23 cellular contexts compared by ENCODE assay signal in genomic region chr10:59958882-59959281, GRCh38. TPM values are rescaled to one million over a fixed set of nuclear protein-coding genes. Genes with fewer than 3 reads are reported as not detected.
DNase-seq lines count a peak whose midpoint lies in the region; ATAC-seq, FAIRE-seq and TF ChIP-seq lines count a peak whose summit lies in the region.
"Had no signal": no experiment of that assay in that cellular context is flagged by ENCODE, and none has a peak within 500 bp of the region (broad histone marks: within the 10 kb centered on the region; RNA-seq: fewer than 3 reads in every experiment).

No MANE protein-coding gene starts in this region.

- H3K4me3 Mint-ChIP-seq in activated CD4-positive, alpha-beta T cell treated with anti-CD3 and anti-CD28 coated beads, Interleukin-2, amount 10 ng/mL, durations not matched to agents 24 days and 14 days, result no peak overlapping the region
- no peak overlapping the region for H3K4me3 Mint-ChIP-seq in activated T-helper 2 cell treated with anti-CD3 and anti-CD28 coated beads, Interferon-gamma antibody, Interleukin-2, Interleukin-4, amounts not matched to agents 10 μg/mL and 5 μg/mL and 100 μg/mL, durations not matched to agents 14 hours and 24 hours and 36 hours (ENCODE audit: low read depth)
- H3K4me3 Mint-ChIP-seq: B cell; CD4-positive, CD25-positive, alpha-beta regulatory T cell; CD8-positive, alpha-beta T cell; HFFc6 had no signal

- H3K27ac Mint-ChIP-seq in activated CD4-positive, alpha-beta T cell treated with anti-CD3 and anti-CD28 coated beads, Interleukin-2, amount 10 ng/mL, durations not matched to agents 24 days and 14 days, result no peak overlapping the region
- no peak overlapping the region for H3K27ac Mint-ChIP-seq in activated T-helper 2 cell treated with anti-CD3 and anti-CD28 coated beads, Interferon-gamma antibody, Interleukin-2, Interleukin-4, amounts not matched to agents 10 μg/mL and 5 μg/mL and 100 μg/mL, durations not matched to agents 14 hours and 24 hours and 36 hours
- H3K27ac Mint-ChIP-seq: B cell; CD4-positive, CD25-positive, alpha-beta regulatory T cell; CD8-positive, alpha-beta T cell; HFFc6 had no signal

- no peak overlapping the region for H2BK12ac ChIP-seq in H1 (ENCODE audit: low read depth, low read length)
- H2BK12ac ChIP-seq in neuronal stem cell (ENCODE audit: low read length), result no peak overlapping the region

- no peaks in the 10 kb centered on the region for H4K20me1 ChIP-seq in H1 (replicated peaks in 1 of 2; ENCODE audit: control insufficient read depth in 1 of 2, insufficient read depth in 2 of 2, low read length in 2 of 2)
- H4K20me1 ChIP-seq: BLaER1 had no signal

- 87% methylated on average over 5 of the region's 5 CpGs; no CpG with 5 or more reads in 1 of the 2 experiments for WGBS in H1 (ENCODE audit: extremely low coverage in 1 of 2, insufficient coverage in 1 of 2, insufficient read length in 1 of 2, insufficient replicate concordance in 2 of 2, low coverage in 1 of 2, low lambda C conversion rate in 2 of 2, missing lambda C conversion rate in 1 of 2), 2 experiments
- no CpG with 5 or more reads among the region's 5 CpGs for WGBS in neuronal stem cell (ENCODE audit: extremely low coverage in 2 of 2, insufficient read length in 2 of 2, insufficient replicate concordance in 1 of 2), 2 donors

- no peaks in the 10 kb centered on the region for H3K36me3 ChIP-seq in H1 (ENCODE audit: control insufficient read depth in 2 of 4, insufficient read depth in 4 of 4, low read length in 3 of 4)
- H3K36me3 ChIP-seq in neuronal stem cell (replicated peaks in 1 of 2; ENCODE audit: control insufficient read depth in 2 of 2, insufficient read depth in 2 of 2, low read length in 2 of 2), result no peaks in the 10 kb centered on the region
- H3K36me3 ChIP-seq: BLaER1, HAP-1 had no signal

- H3K18ac ChIP-seq in H1 (ENCODE audit: extremely low read depth, low read length) (no peak overlapping the region), neuronal stem cell (ENCODE audit: low read length) (no peak overlapping the region)

- H3K14ac ChIP-seq in H1 (ENCODE audit: insufficient read length), result no peak overlapping the region
- no peak overlapping the region for H3K14ac ChIP-seq in neuronal stem cell (ENCODE audit: low read length)

- H3K23ac ChIP-seq in H1 (ENCODE audit: insufficient read length), result no peak overlapping the region
- H3K23ac ChIP-seq in neuronal stem cell (ENCODE audit: low read depth, low read length, poor library complexity), result no peak overlapping the region

- no peak overlapping the region for H4K8ac ChIP-seq in H1 (ENCODE audit: extremely low read depth, insufficient read depth, low read length)
- no peak overlapping the region for H4K8ac ChIP-seq in neuronal stem cell (ENCODE audit: low read depth, low read length)

- ATAC-seq in HG03159 (IDR thresholded peaks at IDR 0.05; ENCODE audit: unreplicated experiment), result no peak
- ATAC-seq: CD8-positive, alpha-beta T cell; GM12878 had no signal

- H2BK15ac ChIP-seq in H1 (ENCODE audit: low read length) (no peak overlapping the region), neuronal stem cell (ENCODE audit: low read length) (no peak overlapping the region)

- H3K27me3 ChIP-seq in H1 (replicated peaks in 1 of 4; ENCODE audit: control insufficient read depth in 3 of 4, extremely low read depth in 1 of 4, insufficient read depth in 3 of 4, low read length in 3 of 4), result no peaks in the 10 kb centered on the region
- no peaks in the 10 kb centered on the region for H3K27me3 ChIP-seq in neuronal stem cell (ENCODE audit: control insufficient read depth in 3 of 3, insufficient read depth in 3 of 3, low read depth in 1 of 3, low read length in 3 of 3)
- H3K27me3 ChIP-seq: BLaER1 had no signal

- no peak overlapping the region for H2BK120ac ChIP-seq in H1 (replicated peaks; ENCODE audit: low read depth, low read length)
- H2BK120ac ChIP-seq in neuronal stem cell (ENCODE audit: low read depth, low read length), result no peak overlapping the region

- H4K91ac ChIP-seq in H1 (replicated peaks; ENCODE audit: insufficient read length, low read length), result no peak overlapping the region
- H4K91ac ChIP-seq in neuronal stem cell (ENCODE audit: low read depth, low read length, poor library complexity), result no peak overlapping the region

- no peaks in the 10 kb centered on the region for H3K79me2 ChIP-seq in H1 (ENCODE audit: control insufficient read depth in 1 of 2, insufficient read depth in 2 of 2, low read length in 2 of 2)

- FAIRE-seq in H1 (lab: Jason Lieb, UNC), result no peak
- FAIRE-seq: A204.1, GM12878, GM18507 had no signal

- POLR2A ChIA-PET in H1 (lab: Charles Lee; ENCODE audit: partially characterized antibody), result no interaction called here

- H3K9me3 ChIP-seq in H1 (ENCODE audit: insufficient read depth in 2 of 2, low read depth in 1 of 2, low read length in 1 of 2) (no peaks in the 10 kb centered on the region), neuronal stem cell (replicated peaks in 1 of 2; ENCODE audit: control insufficient read depth in 2 of 2, insufficient read depth in 1 of 2, low read depth in 1 of 2, low read length in 2 of 2) (no peaks in the 10 kb centered on the region)
- H3K9me3 ChIP-seq: BLaER1, HAP-1 had no signal

- no peak overlapping the region for H3K9ac ChIP-seq in H1 (replicated peaks in 1 of 4; ENCODE audit: extremely low read depth in 1 of 4, low read depth in 3 of 4, low read length in 3 of 4)
- no peak overlapping the region for H3K9ac ChIP-seq in neuronal stem cell (ENCODE audit: low read depth, low read length, poor library complexity)
- H3K9ac ChIP-seq: BLaER1 had no signal

- H3K27ac ChIP-seq in H1 (ENCODE audit: low read depth, low read length) (no peak overlapping the region), neuronal stem cell (replicated peaks; ENCODE audit: low read length) (no peak overlapping the region)
- H3K27ac ChIP-seq: 22Rv1, BLaER1, C4-2B had no signal

- H3K4me1 ChIP-seq in H1 (replicated peaks in 1 of 4; ENCODE audit: control insufficient read depth in 3 of 4, insufficient read depth in 4 of 4, low read length in 3 of 4), result no peaks in the 10 kb centered on the region
- peaks cover 0 to 3% of the 10 kb centered on the region in 2 donors for H3K4me1 ChIP-seq in neuronal stem cell (ENCODE audit: control insufficient read depth in 2 of 2, insufficient read depth in 1 of 2, low read depth in 1 of 2, low read length in 2 of 2)
- H3K4me1 ChIP-seq: BLaER1, HAP-1 had no signal

- H3K4me2 ChIP-seq in H1 (ENCODE audit: insufficient read depth in 1 of 2, low read depth in 2 of 2, low read length in 2 of 2) (no peak overlapping the region), neuronal stem cell (ENCODE audit: insufficient read depth, low read length, poor library complexity, severe bottlenecking) (no peak overlapping the region)
- H3K4me2 ChIP-seq: BLaER1 had no signal

- intact Hi-C loops in activated CD4-positive, alpha-beta T cell treated with anti-CD3 and anti-CD28 coated beads, Interleukin-2, amount 10 ng/mL, durations not matched to agents 24 days and 14 days (cut with micrococcal nuclease), result no loop called here
- intact Hi-C loops in activated T-helper 2 cell treated with anti-CD3 and anti-CD28 coated beads, Interferon-gamma antibody, Interleukin-2, Interleukin-4, amounts not matched to agents 10 μg/mL and 5 μg/mL and 100 μg/mL, durations not matched to agents 14 hours and 24 hours and 36 hours (cut with micrococcal nuclease), result no loop called here

- CTCF ChIA-PET in H1 (lab: Charles Lee; ENCODE audit: partially characterized antibody), result interaction anchor here (1.2 to 3.1 kb wide), 3 partner anchors 11 to 92 kb away, joined by 3 to 12 read pairs (median 3); partner anchors contain the start of gene CCDC6

- no peaks in the 10 kb centered on the region for H3K9me3 Mint-ChIP-seq in activated CD4-positive, alpha-beta T cell treated with anti-CD3 and anti-CD28 coated beads, Interleukin-2, amount 10 ng/mL, durations not matched to agents 24 days and 14 days
- H3K9me3 Mint-ChIP-seq in activated T-helper 2 cell treated with anti-CD3 and anti-CD28 coated beads, Interferon-gamma antibody, Interleukin-2, Interleukin-4, amounts not matched to agents 10 μg/mL and 5 μg/mL and 100 μg/mL, durations not matched to agents 14 hours and 24 hours and 36 hours, result no peaks in the 10 kb centered on the region
- H3K9me3 Mint-ChIP-seq: CD8-positive, alpha-beta T cell; HFFc6 had no signal

- H2AFZ ChIP-seq in H1 (ENCODE audit: low read length), result peak overlapping the region; percentile 91
- peak overlapping the region; percentile 22 for H2AFZ ChIP-seq in neuronal stem cell (ENCODE audit: low read length)

- peaks cover 15% of the 10 kb centered on the region for H3K27me3 Mint-ChIP-seq in activated CD4-positive, alpha-beta T cell treated with anti-CD3 and anti-CD28 coated beads, Interleukin-2, amount 10 ng/mL, durations not matched to agents 24 days and 14 days
- peaks cover 16% of the 10 kb centered on the region for H3K27me3 Mint-ChIP-seq in activated T-helper 2 cell treated with anti-CD3 and anti-CD28 coated beads, Interferon-gamma antibody, Interleukin-2, Interleukin-4, amounts not matched to agents 10 μg/mL and 5 μg/mL and 100 μg/mL, durations not matched to agents 14 hours and 24 hours and 36 hours (ENCODE audit: low read depth)

- H3K79me1 ChIP-seq in H1 (ENCODE audit: low read depth, low read length) (no peaks in the 10 kb centered on the region), neuronal stem cell (ENCODE audit: low read depth, low read length) (no peaks in the 10 kb centered on the region)

- DNase-seq in activated CD4-positive, alpha-beta T cell treated with anti-CD3 and anti-CD28 coated beads, Interleukin-2, amount 10 ng/mL, durations not matched to agents 24 days and 14 days, result peak; percentile 18
- DNase-seq in activated CD4-positive, alpha-beta T cell treated with anti-CD3 and anti-CD28 coated beads, Interleukin-2, amount 50 U/mL, for 1 hour, result no peak
- DNase-seq in H1 (ENCODE audit: low read depth in 1 of 2, low spot score in 2 of 2) (no peak), neuronal stem cell (ENCODE audit: low spot score) (no peak), GM13976 (ENCODE audit: low spot score) (no peak), midbrain (lab: John Stamatoyannopoulos, UW) (no peak)
- DNase-seq in activated T-helper 2 cell treated with anti-CD3 and anti-CD28 coated beads, Interferon-gamma antibody, Interleukin-2, Interleukin-4, amounts not matched to agents 10 μg/mL and 5 μg/mL and 100 μg/mL, durations not matched to agents 14 hours and 24 hours and 36 hours (ENCODE audit: low spot score), result no peak
- DNase-seq: CD4-positive, CD25-positive, alpha-beta regulatory T cell; CD8-positive, alpha-beta T cell; DMS 273 treated with DMSO at 0.1 percent for 48 hours; DMS79; EL; GDM1; HFFc6 had no signal

- H2AK5ac ChIP-seq in H1 (ENCODE audit: low read depth, low read length) (no peak overlapping the region), neuronal stem cell (ENCODE audit: low read depth, low read length) (no peak overlapping the region)

- TF ChIP-seq CTCF in H1 (IDR thresholded peaks at IDR 0.05; ENCODE audit: control extremely low read depth in 1 of 3, insufficient read depth in 1 of 3, low read depth in 1 of 3, low read length in 3 of 3), result no peak
- no peak for TF ChIP-seq CTCF in GM13976 (IDR thresholded peaks at IDR 0.05; ENCODE audit: borderline replicate concordance, control extremely low read depth, extremely low read depth, insufficient read depth, missing control alignments)

- in situ Hi-C loops in GM13976 (cut with MboI; ENCODE audit: low sequenced_read_pairs, unreplicated experiment), result no loop called here

- no peak overlapping the region for H3K56ac ChIP-seq in H1 (replicated peaks; ENCODE audit: insufficient read length, low read depth, low read length)

- H2BK5ac ChIP-seq in H1 (ENCODE audit: low read depth, low read length), result no peak overlapping the region
- no peak overlapping the region for H2BK5ac ChIP-seq in neuronal stem cell (ENCODE audit: low read length)

- no peak overlapping the region for H4K5ac ChIP-seq in H1 (ENCODE audit: insufficient read length, low read depth, low read length)

- H3K4me3 ChIP-seq in H1 (ENCODE audit: extremely low read depth in 1 of 4, insufficient read depth in 2 of 4, low read depth in 3 of 4, low read length in 4 of 4) (no peak overlapping the region), neuronal stem cell (ENCODE audit: low read length in 2 of 2) (no peak overlapping the region)
- H3K4me3 ChIP-seq: BLaER1, GM12878, HAP-1 had no signal

- no peak for TF ChIP-seq POLR2A in H1 (IDR thresholded peaks at IDR 0.05; ENCODE audit: control extremely low read depth in 1 of 2, low read depth in 2 of 2, low read length in 2 of 2)

- H3K4me1 Mint-ChIP-seq in activated CD4-positive, alpha-beta T cell treated with anti-CD3 and anti-CD28 coated beads, Interleukin-2, amount 10 ng/mL, durations not matched to agents 24 days and 14 days, result no peaks in the 10 kb centered on the region
- H3K4me1 Mint-ChIP-seq in activated T-helper 2 cell treated with anti-CD3 and anti-CD28 coated beads, Interferon-gamma antibody, Interleukin-2, Interleukin-4, amounts not matched to agents 10 μg/mL and 5 μg/mL and 100 μg/mL, durations not matched to agents 14 hours and 24 hours and 36 hours (ENCODE audit: low read depth), result peaks cover 6% of the 10 kb centered on the region
- H3K4me1 Mint-ChIP-seq: B cell; CD4-positive, CD25-positive, alpha-beta regulatory T cell had no signal

- TF ChIP-seq EP300 in H1 (IDR thresholded peaks at IDR 0.05; ENCODE audit: borderline replicate concordance in 1 of 2, low read depth in 2 of 2, low read length in 2 of 2), result no peak

- no peak overlapping the region for H3K4ac ChIP-seq in H1 (replicated peaks; ENCODE audit: insufficient read length, low read depth, low read length)
- no peak overlapping the region for H3K4ac ChIP-seq in neuronal stem cell (ENCODE audit: low read length)

- no peak overlapping the region for H2BK20ac ChIP-seq in H1 (ENCODE audit: low read length)

- no peak for TF ChIP-seq RAD21 in H1 (IDR thresholded peaks at IDR 0.05 in 1 of 2, conservative IDR thresholded peaks at IDR 0.05 in 1 of 2; ENCODE audit: low read depth in 2 of 2, low read length in 2 of 2)

- H3K23me2 ChIP-seq in H1 (ENCODE audit: low read depth, low read length), result no peaks in the 10 kb centered on the region

- H3K36me3 Mint-ChIP-seq in activated CD4-positive, alpha-beta T cell treated with anti-CD3 and anti-CD28 coated beads, Interleukin-2, amount 10 ng/mL, durations not matched to agents 24 days and 14 days (ENCODE audit: low read depth), result no peaks in the 10 kb centered on the region
- H3K36me3 Mint-ChIP-seq in activated T-helper 2 cell treated with anti-CD3 and anti-CD28 coated beads, Interferon-gamma antibody, Interleukin-2, Interleukin-4, amounts not matched to agents 10 μg/mL and 5 μg/mL and 100 μg/mL, durations not matched to agents 14 hours and 24 hours and 36 hours (ENCODE audit: low read depth), result no peaks in the 10 kb centered on the region
- H3K36me3 Mint-ChIP-seq: CD4-positive, CD25-positive, alpha-beta regulatory T cell; CD8-positive, alpha-beta T cell had no signal

RNA-seq across cellular contexts. Expression of gene CCDC6, which starts 52.5 kb away (rescaled TPM):
- total RNA-seq in activated CD4-positive, alpha-beta T cell treated with anti-CD3 and anti-CD28 coated beads, Interleukin-2, amount 10 ng/mL, durations not matched to agents 24 days and 14 days, result 83.2 and 85.1 TPM in 2 replicates
- total RNA-seq in H1 (2021; fragmentation: NEBNext Ultra II Directional; extraction: Animal tissue kit (Norgen Biotek cat#: 25700)), result 74.4 and 74.8 TPM in 2 replicates
- polyA plus RNA-seq in H1 (2011; rRNA removed), result 28.2 and 42.2 TPM in 2 replicates
- polyA plus RNA-seq in H1 (2011; cell fraction: cytosol; rRNA removed), result 25.6 TPM
- polyA plus RNA-seq in H1 (2011; cell fraction: nucleus; rRNA removed), result 26.6 TPM
- polyA plus RNA-seq in H1 (2012, experiment 1 of 2), result 23.9 to 42.1 TPM (median 30.6 TPM) in 4 replicates
- 6.1 TPM for polyA plus RNA-seq in H1 (2012, experiment 2 of 2)
- 29.5 TPM for polyA plus RNA-seq in H1 (2013, experiment 1 of 2)
- polyA plus RNA-seq in H1 (2013, experiment 2 of 2), result 29.9 TPM
- polyA minus RNA-seq in H1 (2011; rRNA and poly(A)+ RNA removed), result 76.2 and 77.5 TPM in 2 replicates
- 52.0 TPM for polyA minus RNA-seq in H1 (2011; cell fraction: cytosol; rRNA and poly(A)+ RNA removed)
- 90.9 TPM for polyA minus RNA-seq in H1 (2011; cell fraction: nucleus; rRNA and poly(A)+ RNA removed)
- polyA plus RNA-seq in neuronal stem cell (2013, experiment 1 of 2), result 24.4 TPM
- polyA plus RNA-seq in neuronal stem cell (2013, experiment 2 of 2), result 25.6 TPM
- total RNA-seq in activated T-helper 2 cell treated with anti-CD3 and anti-CD28 coated beads, Interferon-gamma antibody, Interleukin-2, Interleukin-4, amounts not matched to agents 10 μg/mL and 5 μg/mL and 100 μg/mL, durations not matched to agents 14 hours and 24 hours and 36 hours, result 61.5 and 63.1 TPM in 2 replicates
